ENCODE assay signal across 8 cellular contexts in the genomic region with DNA sequence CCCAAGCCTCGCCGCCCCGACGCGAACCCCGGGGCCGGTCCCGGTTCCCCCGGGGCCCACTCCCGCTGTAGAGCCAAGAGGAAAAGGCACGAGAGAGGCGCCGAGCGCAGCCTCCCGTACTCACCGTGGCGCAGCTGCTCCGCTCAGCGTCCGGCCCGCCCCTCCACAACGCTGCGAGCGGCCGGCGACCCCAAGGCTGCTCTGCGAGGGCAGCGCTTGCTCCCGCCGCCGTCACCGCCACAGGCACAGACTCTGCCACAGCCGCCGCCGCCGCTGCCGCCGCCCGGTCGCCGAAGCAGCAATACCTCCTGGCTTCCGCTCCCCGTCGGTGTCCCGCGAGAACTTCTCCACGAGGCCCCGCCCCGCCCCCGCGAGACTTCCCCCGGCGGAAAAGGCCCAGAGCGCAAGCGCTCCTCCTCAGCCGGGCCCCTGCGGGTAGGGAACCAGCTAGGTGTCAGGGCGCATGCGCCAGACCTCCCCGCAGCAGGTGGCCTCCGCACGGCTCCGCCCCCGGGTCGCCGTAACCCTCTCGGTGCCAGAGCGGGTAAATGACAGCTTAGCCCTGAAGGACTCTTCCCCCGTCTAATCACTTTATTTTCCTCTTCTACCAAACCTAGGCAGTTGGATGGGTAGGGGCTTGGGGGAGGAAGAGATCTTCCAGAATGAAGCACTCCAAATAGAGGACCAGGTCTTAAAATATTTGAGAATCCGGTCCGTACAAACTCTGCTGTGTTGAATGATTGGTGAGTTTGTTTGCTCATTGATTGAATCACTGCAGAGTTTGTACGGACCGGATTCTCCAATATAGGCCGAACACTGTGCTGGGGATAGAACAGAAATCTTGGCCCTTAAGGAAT. TPM values are rescaled to one million over a fixed set of nuclear protein-coding genes. Genes with fewer than 3 reads are reported as not detected.
DNase-seq lines count a peak whose midpoint lies in the region; ATAC-seq and TF ChIP-seq lines count a peak whose summit lies in the region.

A gene (minus strand): TSS at position 314 of the 857 bp plus-strand sequence. CDS start 12,050 bp downstream, outside the sequence.

- TF ChIP-seq CTCF in CD4-positive, alpha-beta T cell (IDR thresholded peaks at IDR 0.05), result no peak
- TF ChIP-seq CTCF in lung (IDR thresholded peaks at IDR 0.05; ENCODE audit: control extremely low read depth, extremely low read depth), result peak; percentile 1

- H3K4me3 Mint-ChIP-seq in CD4-positive, alpha-beta T cell, result peak within 1 kb of the TSS; percentile 99

- WGBS in lung, 2 donors, result 0 to 1% methylated on average over 60 to 74 of the region's 74 CpGs

- H3K27me3 Mint-ChIP-seq in CD4-positive, alpha-beta T cell, result no peaks in the 10 kb centered on the region

- CTCF ChIA-PET in CD4-positive, alpha-beta T cell (lab: Charles Lee), result interaction anchor here (1.3 to 4.0 kb wide), 6 partner anchors 15 to 204 kb away, joined by 3 to 25 read pairs (median 5); a partner anchor contains a TSS

- peak; percentile 79 for ATAC-seq in CD4-positive, alpha-beta T cell (ENCODE audit: poor library complexity)
- ATAC-seq in GM19468 (IDR thresholded peaks at IDR 0.05; ENCODE audit: extremely low read depth, unreplicated experiment), result peak; percentile 86
- peak; percentile 96 for ATAC-seq in lung (ENCODE audit: insufficient read depth, low FRiP score)

- POLR2A ChIA-PET in CD4-positive, alpha-beta T cell (lab: Charles Lee), result interaction anchor here (0.6 to 3.7 kb wide), 23 partner anchors 11 to 532 kb away, joined by 3 to 51 read pairs (median 6); a partner anchor contains a TSS

- H3K36me3 ChIP-seq in lung (ENCODE audit: control insufficient read depth in 2 of 2, insufficient read depth in 2 of 2, low read length in 2 of 2), result no peaks in the 10 kb centered on the region

- H3K4me1 Mint-ChIP-seq in CD4-positive, alpha-beta T cell (ENCODE audit: low read depth), result peaks cover 45% of the 10 kb centered on the region

- H3K27ac Mint-ChIP-seq in CD4-positive, alpha-beta T cell, result peak within 1 kb of the TSS; percentile 87

- H3K4me1 ChIP-seq in lung (ENCODE audit: control insufficient read depth in 2 of 2, insufficient read depth in 2 of 2, low read length in 2 of 2), result peaks cover 0 to 4% of the 10 kb centered on the region in 2 donors

- peak within 1 kb of the TSS; percentile 99 for H3K4me3 ChIP-seq in lung

- no peaks in the 10 kb centered on the region for H3K27me3 ChIP-seq in CD4-positive, alpha-beta T cell (ENCODE audit: control insufficient read depth, insufficient read depth, low read length)
- H3K27me3 ChIP-seq in lung (ENCODE audit: control insufficient read depth, insufficient read depth), result no peaks in the 10 kb centered on the region

- no peaks in the 10 kb centered on the region for H3K9me3 ChIP-seq in CD4-positive, alpha-beta T cell (ENCODE audit: control insufficient read depth, low read length)
- no peaks in the 10 kb centered on the region for H3K9me3 ChIP-seq in lung (ENCODE audit: control insufficient read depth in 2 of 2, insufficient read depth in 1 of 2, low read length in 1 of 2)

- peak; percentile 99 to 100 (median 99) for DNase-seq in CD4-positive, alpha-beta T cell
- peak; percentile 96 for DNase-seq in HT-29 (ENCODE audit: low spot score)
- DNase-seq in NK-92 treated with Interleukin-12 subunit alpha and Interleukin-12 subunit beta, amount 100 ng/mL, for 24 hours (lab: John Stamatoyannopoulos, UW), result peak; percentile 99
- DNase-seq in activated CD8-positive, alpha-beta memory T cell treated with anti-CD3 and anti-CD28 coated beads for 24 hours, result peak; percentile 100
- DNase-seq in effector CD4-positive, alpha-beta T cell, result peak; percentile 99
- DNase-seq in lung (ENCODE audit: low spot score), result peak; percentile 99
- peak; percentile 99 to 100 (median 99) for DNase-seq in stimulated activated CD4-positive, alpha-beta T cell treated with anti-CD3 and anti-CD28 coated beads, TNF-alpha, amount 100 ng/mL, for 24 hours (ENCODE audit: low read depth in 3 of 3)

- no peaks in the 10 kb centered on the region for H3K9me3 Mint-ChIP-seq in CD4-positive, alpha-beta T cell

- peak within 1 kb of the TSS; percentile 89 for H3K27ac ChIP-seq in CD4-positive, alpha-beta T cell (ENCODE audit: low read depth, low read length)
- peak within 1 kb of the TSS; percentile 92 to 98 for H3K27ac ChIP-seq in lung (ENCODE audit: low read depth in 1 of 2, low read length in 1 of 2)

- intact Hi-C loops in CD4-positive, alpha-beta T cell (cut with DNase I, micrococcal nuclease), result loop anchor here (1.0 to 10.0 kb wide), 6 partner anchors 51 to 421 kb away; a partner anchor contains a TSS

- peaks cover 25% of the 10 kb centered on the region for H3K36me3 Mint-ChIP-seq in CD4-positive, alpha-beta T cell (ENCODE audit: low read depth)

RNA-seq across cellular contexts. Expression of the gene that starts here (rescaled TPM):
- 10 to 100 TPM; 88.8 to 92.6 TPM for total RNA-seq in CD4-positive, alpha-beta T cell
- total RNA-seq in HT-29 (2014; rRNA removed; shearing (Covaris generic)), result 135 and 169 TPM in 2 replicates
- 100 to 1,000 TPM in 1 of 2 donors, 10 to 100 TPM in 1; 77.1 to 151 TPM for total RNA-seq in lung
- 100 to 1,000 TPM in 1 of 2 donors, 10 to 100 TPM in 1; 51.0 to 198 TPM for polyA plus RNA-seq in lung

Comparison
In these comparisons a context has a peak if more than half of its experiments do, and no peak if none do; other contexts are left out.
1. Peak in every context shown above with its lines: DNase-seq, ATAC-seq, H3K4me3 ChIP-seq and H3K27ac ChIP-seq.